Comparison of ENCODE assay signal across 9 cellular contexts in the genomic region with DNA sequence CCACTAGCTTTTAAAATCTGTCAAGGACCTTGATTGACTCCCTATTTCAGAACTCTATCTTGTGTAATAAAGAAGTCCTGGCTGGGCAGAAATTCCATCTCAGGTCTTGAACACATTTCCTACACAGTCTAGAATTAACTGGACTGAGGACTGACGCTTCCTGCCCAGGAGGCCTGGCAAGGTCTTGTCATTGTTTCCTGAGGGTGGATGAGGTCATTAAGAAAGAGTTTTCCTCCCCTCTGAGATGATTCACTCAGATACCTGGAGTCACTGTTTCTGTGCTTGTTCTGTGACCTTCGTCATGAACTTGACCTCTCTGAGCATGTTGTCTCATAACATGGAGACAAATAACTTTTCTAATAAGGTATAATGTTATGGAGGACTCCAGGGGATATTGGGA. TPM values are rescaled to one million over a fixed set of nuclear protein-coding genes. Genes with fewer than 3 reads are reported as not detected.
DNase-seq lines count a peak whose midpoint lies in the region; ATAC-seq and TF ChIP-seq lines count a peak whose summit lies in the region.
"Had no signal": no experiment of that assay in that cellular context is flagged by ENCODE, and none has a peak within 500 bp of the region (broad histone marks: within the 10 kb centered on the region; RNA-seq: fewer than 3 reads in every experiment).

No MANE protein-coding gene starts in this region.

- ATAC-seq in activated T-cell treated with anti-CD3 and anti-CD28 coated beads, Interleukin-2, amount 50 U/mL, for 4 hours, result no peak
- ATAC-seq in RWPE2 (ENCODE audit: low read depth) (peak; percentile 82), HG03135 (IDR thresholded peaks at IDR 0.05; ENCODE audit: unreplicated experiment) (no peak), HG03139 (IDR thresholded peaks at IDR 0.05; ENCODE audit: unreplicated experiment) (no peak)

- H3K9me3 Mint-ChIP-seq in activated T-cell treated with anti-CD3 and anti-CD28 coated beads, Interleukin-2, amount 50 U/mL, for 24 hours, result no peaks in the 10 kb centered on the region
- H3K9me3 Mint-ChIP-seq in activated T-cell treated with anti-CD3 and anti-CD28 coated beads, Interleukin-2, amount 50 U/mL, for 4 hours, result no peaks in the 10 kb centered on the region
- no peaks in the 10 kb centered on the region for H3K9me3 Mint-ChIP-seq in stimulated activated naive CD8-positive, alpha-beta T cell treated with anti-CD3 and anti-CD28 coated beads, Interleukin-15, Interleukin-2, amounts not matched to agents 100 ng/mL and 50 ng/mL, for 24 hours
- H3K9me3 Mint-ChIP-seq: nephron had no signal

- H3K4me1 Mint-ChIP-seq in activated T-cell treated with anti-CD3 and anti-CD28 coated beads, Interleukin-2, amount 50 U/mL, for 24 hours (ENCODE audit: low read depth), result peaks cover 61% of the 10 kb centered on the region
- peaks cover 33% of the 10 kb centered on the region for H3K4me1 Mint-ChIP-seq in activated T-cell treated with anti-CD3 and anti-CD28 coated beads, Interleukin-2, amount 50 U/mL, for 4 hours (ENCODE audit: low read depth)
- H3K4me1 Mint-ChIP-seq in stimulated activated naive CD8-positive, alpha-beta T cell treated with anti-CD3 and anti-CD28 coated beads, Interleukin-15, Interleukin-2, amounts not matched to agents 100 ng/mL and 50 ng/mL, for 24 hours (ENCODE audit: low read depth), result peaks cover 57% of the 10 kb centered on the region

- H3K4me3 ChIP-seq in RWPE2 (ENCODE audit: severe bottlenecking) (no peak overlapping the region), fibroblast of pulmonary artery (replicated peaks; ENCODE audit: low read depth, low read length) (no peak overlapping the region)

- H3K9me3 ChIP-seq in RWPE2 (ENCODE audit: severe bottlenecking), result no peaks in the 10 kb centered on the region

- no peaks in the 10 kb centered on the region for H3K27me3 ChIP-seq in RWPE2 (ENCODE audit: insufficient read depth, poor library complexity, severe bottlenecking)

- TF ChIP-seq CTCF in RWPE2 (IDR thresholded peaks at IDR 0.05; ENCODE audit: poor library complexity, severe bottlenecking), result no peak
- no peak for TF ChIP-seq CTCF in fibroblast of pulmonary artery (IDR thresholded peaks at IDR 0.05; ENCODE audit: low read length, missing control alignments)

- peak overlapping the region; percentile 76 for H3K27ac ChIP-seq in RWPE2 (ENCODE audit: poor library complexity, severe bottlenecking)

- no peaks in the 10 kb centered on the region for H3K27me3 Mint-ChIP-seq in activated T-cell treated with anti-CD3 and anti-CD28 coated beads, Interleukin-2, amount 50 U/mL, for 24 hours
- no peaks in the 10 kb centered on the region for H3K27me3 Mint-ChIP-seq in activated T-cell treated with anti-CD3 and anti-CD28 coated beads, Interleukin-2, amount 50 U/mL, for 4 hours (ENCODE audit: low read depth)
- H3K27me3 Mint-ChIP-seq in stimulated activated naive CD8-positive, alpha-beta T cell treated with anti-CD3 and anti-CD28 coated beads, Interleukin-15, Interleukin-2, amounts not matched to agents 100 ng/mL and 50 ng/mL, for 24 hours, result no peaks in the 10 kb centered on the region

- no peak for DNase-seq in activated T-cell treated with anti-CD3 and anti-CD28 coated beads, Interleukin-2, amount 50 U/mL, for 24 hours
- DNase-seq in activated T-cell treated with anti-CD3 and anti-CD28 coated beads, Interleukin-2, amount 50 U/mL, for 4 hours, result no peak
- no peak for DNase-seq in RWPE2 (ENCODE audit: low spot score)
- peak; percentile 77 for DNase-seq in fibroblast of pulmonary artery (ENCODE audit: low read depth)
- DNase-seq in NCI-H2196 treated with DMSO at 0.1 percent for 48 hours (lab: John Stamatoyannopoulos, UW; ENCODE audit: unreplicated experiment), result no peak

- peaks cover 92% of the 10 kb centered on the region for H3K36me3 Mint-ChIP-seq in activated T-cell treated with anti-CD3 and anti-CD28 coated beads, Interleukin-2, amount 50 U/mL, for 24 hours (ENCODE audit: low read depth)
- H3K36me3 Mint-ChIP-seq in activated T-cell treated with anti-CD3 and anti-CD28 coated beads, Interleukin-2, amount 50 U/mL, for 4 hours (ENCODE audit: insufficient read depth), result peaks cover 30% of the 10 kb centered on the region
- H3K36me3 Mint-ChIP-seq in stimulated activated naive CD8-positive, alpha-beta T cell treated with anti-CD3 and anti-CD28 coated beads, Interleukin-15, Interleukin-2, amounts not matched to agents 100 ng/mL and 50 ng/mL, for 24 hours (ENCODE audit: low read depth), result peaks cover 66% of the 10 kb centered on the region

- H3K4me1 ChIP-seq in RWPE2 (ENCODE audit: insufficient read depth, poor library complexity, severe bottlenecking), result peaks cover 44% of the 10 kb centered on the region

- H3K36me3 ChIP-seq in RWPE2 (ENCODE audit: low read depth), result peaks cover 87% of the 10 kb centered on the region

- H3K27ac Mint-ChIP-seq in activated T-cell treated with anti-CD3 and anti-CD28 coated beads, Interleukin-2, amount 50 U/mL, for 24 hours, result peak overlapping the region; percentile 86
- peak overlapping the region; percentile 90 for H3K27ac Mint-ChIP-seq in stimulated activated naive CD8-positive, alpha-beta T cell treated with anti-CD3 and anti-CD28 coated beads, Interleukin-15, Interleukin-2, amounts not matched to agents 100 ng/mL and 50 ng/mL, for 24 hours
- H3K27ac Mint-ChIP-seq: nephron had no signal

- no peak overlapping the region for H3K4me3 Mint-ChIP-seq in activated T-cell treated with anti-CD3 and anti-CD28 coated beads, Interleukin-2, amount 50 U/mL, for 24 hours
- H3K4me3 Mint-ChIP-seq in activated T-cell treated with anti-CD3 and anti-CD28 coated beads, Interleukin-2, amount 50 U/mL, for 4 hours, result no peak overlapping the region
- peak overlapping the region; percentile 30 for H3K4me3 Mint-ChIP-seq in stimulated activated naive CD8-positive, alpha-beta T cell treated with anti-CD3 and anti-CD28 coated beads, Interleukin-15, Interleukin-2, amounts not matched to agents 100 ng/mL and 50 ng/mL, for 24 hours
- H3K4me3 Mint-ChIP-seq: nephron had no signal

RNA-seq across cellular contexts. Expression of a gene that starts 10.0 kb away (rescaled TPM):
- 10 to 100 TPM; 73.2 to 78.1 (median 76.3) TPM for total RNA-seq in activated T-cell treated with anti-CD3 and anti-CD28 coated beads, Interleukin-2, amount 50 U/mL, for 4 hours
